In the genomic region with DNA sequence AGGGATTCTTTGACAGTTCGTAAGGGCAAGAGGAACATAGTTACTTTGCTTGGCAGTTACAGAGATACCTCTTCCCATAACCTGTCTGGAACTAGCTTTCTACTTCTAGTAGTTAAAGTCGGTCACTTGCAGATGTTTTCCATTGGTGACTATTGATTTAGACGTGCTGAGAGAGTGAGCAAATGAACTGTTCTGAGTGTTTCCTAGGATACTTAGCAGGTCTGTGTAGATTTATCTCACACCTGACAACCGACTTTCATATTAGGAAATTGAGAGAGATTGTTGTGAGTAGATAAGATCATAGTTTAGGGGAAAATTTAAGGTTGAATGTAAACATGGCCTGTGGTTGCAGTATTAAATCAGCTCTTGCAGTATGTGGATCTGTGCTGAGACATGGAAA, we compare ENCODE assay signal across 24 cellular contexts.
"Had no signal": no experiment of that assay in that cellular context is flagged by ENCODE, and none has a peak within 500 bp of the region (broad histone marks: within the 10 kb centered on the region; RNA-seq: fewer than 3 reads in every experiment).

No MANE protein-coding gene starts in this region.

- H3K27ac ChIP-seq: left ventricle myocardium inferior, ovary, right atrium auricular region, skin epidermis, stomach, testis, thyroid gland, transverse colon, upper lobe of left lung, vagina had no signal

- H3K4me1 ChIP-seq: left ventricle myocardium inferior, right atrium auricular region, stomach, testis, thyroid gland, transverse colon, upper lobe of left lung, vagina had no signal

- H3K4me3 ChIP-seq: left ventricle myocardium inferior, lung, ovary, right atrium auricular region, skin epidermis, stomach, testis, thyroid gland, transverse colon, upper lobe of left lung, vagina had no signal

- FAIRE-seq: kidney had no signal

- H3K36me3 ChIP-seq: left ventricle myocardium inferior, ovary, thyroid gland, transverse colon, upper lobe of left lung, vagina had no signal

- H3K9me3 ChIP-seq: left ventricle myocardium inferior, ovary, right atrium auricular region, stomach, testis, thyroid gland, transverse colon, upper lobe of left lung, vagina had no signal

- H3K27me3 ChIP-seq: ovary, right atrium auricular region, testis, thyroid gland, transverse colon, upper lobe of left lung had no signal

- DNase-seq: hippocampal formation; kidney; left colon; left ventricle myocardium inferior; mesendoderm; naive B cell; natural killer cell; ovary; stimulated activated CD4-positive, alpha-beta T cell treated with anti-CD3 and anti-CD28 coated beads, Interleukin-12 subunit alpha, Interleukin-12 subunit beta, amount 100 ng/mL, for 4 hours; stimulated activated CD4-positive, alpha-beta T cell treated with anti-CD3 and anti-CD28 coated beads, Interleukin-15, amount 100 ng/mL, for 24 hours; stimulated activated CD4-positive, alpha-beta T cell treated with anti-CD3 and anti-CD28 coated beads, Interleukin-2, amount 100 ng/mL, for 24 hours; stimulated activated CD4-positive, alpha-beta T cell treated with anti-CD3 and anti-CD28 coated beads, Interleukin-4, amount 100 ng/mL, for 1 hour; stimulated activated naive B cell treated with anti-CD40 and anti-IgM and Interleukin-4, amounts not matched to agents 10 μg/mL and 1 μg/mL and 100 μg/mL, for 72 hours; stimulated activated naive CD8-positive, alpha-beta T cell treated with anti-CD3 and anti-CD28 coated beads, Interleukin-15, Interleukin-2, amounts not matched to agents 100 U/mL and 50 U/mL, for 24 hours; stomach; testis; thyroid gland; transverse colon; upper lobe of left lung had no signal

- ATAC-seq: left colon; natural killer cell; sciatic nerve; stimulated activated naive B cell treated with anti-CD40 and anti-IgM and Interleukin-4, amounts not matched to agents 10 μg/mL and 1 μg/mL and 100 μg/mL, for 72 hours; stimulated activated naive CD8-positive, alpha-beta T cell treated with anti-CD3 and anti-CD28 coated beads, Interleukin-15, Interleukin-2, amounts not matched to agents 100 U/mL and 50 U/mL, for 24 hours had no signal
